In the genomic region with DNA sequence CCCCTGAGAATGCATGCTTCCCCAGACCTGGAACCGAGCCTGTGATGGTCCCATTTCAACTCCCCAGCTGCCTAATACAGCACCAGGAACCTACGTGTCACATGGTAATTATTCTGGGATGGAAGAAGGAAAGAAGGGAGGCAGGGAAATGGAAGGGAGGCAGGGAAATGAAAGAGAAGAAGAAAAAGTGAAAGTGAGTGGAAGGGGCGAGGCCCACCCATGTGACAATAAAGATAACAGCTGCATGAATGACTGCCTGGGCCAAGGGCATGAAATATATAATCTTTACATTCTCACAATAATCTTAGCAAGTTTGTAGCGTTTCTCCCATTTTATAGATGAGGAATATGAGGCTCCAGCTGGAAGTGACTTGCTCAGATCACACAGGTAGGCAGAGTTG, we compare ENCODE assay signal across 29 cellular contexts.
"Had no signal": no experiment of that assay in that cellular context is flagged by ENCODE, and none has a peak within 500 bp of the region (broad histone marks: within the 10 kb centered on the region; RNA-seq: fewer than 3 reads in every experiment).

No MANE protein-coding gene starts in this region.

- H3K27me3 Mint-ChIP-seq: activated CD4-positive, alpha-beta memory T cell treated with anti-CD3 and anti-CD28 coated beads for 36 hours; activated CD8-positive, alpha-beta memory T cell treated with anti-CD3 and anti-CD28 coated beads, Interleukin-2, amount 10 ng/mL, durations not matched to agents 7 days and 5 days; stimulated activated naive CD8-positive, alpha-beta T cell treated with anti-CD3 and anti-CD28 coated beads, Interleukin-15, amount 100 ng/mL, for 72 hours had no signal

- ATAC-seq: activated CD8-positive, alpha-beta memory T cell treated with anti-CD3 and anti-CD28 coated beads, Interleukin-2, amount 10 ng/mL, durations not matched to agents 7 days and 5 days; gastrocnemius medialis; left lung; natural killer cell treated with Interleukin-12 subunit alpha and Interleukin-12 subunit beta and Interleukin-15 and Interleukin-18, amount 100 ng/mL, for 72 hours; SK-N-SH treated with all-trans-retinoic acid at 6 μM for 48 hours; stimulated activated effector memory CD8-positive, alpha-beta T cell treated with anti-CD3 and anti-CD28 coated beads, Interleukin-12 subunit alpha, Interleukin-12 subunit beta, amount 100 ng/mL, for 72 hours; stimulated activated naive CD8-positive, alpha-beta T cell treated with anti-CD3 and anti-CD28 coated beads, Interleukin-15, amount 100 ng/mL, for 72 hours; WTC11 had no signal

- H3K9me3 ChIP-seq: adrenal gland, ascending aorta, esophagus muscularis mucosa, gastrocnemius medialis, left lung, neutrophil, ovary, prostate gland, transverse colon had no signal

- H3K36me3 ChIP-seq: adrenal gland, ascending aorta, brain microvascular endothelial cell, esophagus muscularis mucosa, gastrocnemius medialis, left lung, neutrophil, ovary, prostate gland, transverse colon had no signal

- H3K4me3 Mint-ChIP-seq: activated CD4-positive, alpha-beta memory T cell treated with anti-CD3 and anti-CD28 coated beads for 36 hours; activated CD8-positive, alpha-beta memory T cell treated with anti-CD3 and anti-CD28 coated beads, Interleukin-2, amount 10 ng/mL, durations not matched to agents 7 days and 5 days; stimulated activated effector memory CD8-positive, alpha-beta T cell treated with anti-CD3 and anti-CD28 coated beads, Interleukin-12 subunit alpha, Interleukin-12 subunit beta, amount 100 ng/mL, for 72 hours; stimulated activated naive CD8-positive, alpha-beta T cell treated with anti-CD3 and anti-CD28 coated beads, Interleukin-15, amount 100 ng/mL, for 72 hours; WTC11 had no signal

- H3K4me1 ChIP-seq: adrenal gland, ascending aorta, gastrocnemius medialis, left lung, prostate gland, transverse colon had no signal

- H3K27ac Mint-ChIP-seq: activated CD4-positive, alpha-beta memory T cell treated with anti-CD3 and anti-CD28 coated beads for 36 hours; activated CD8-positive, alpha-beta memory T cell treated with anti-CD3 and anti-CD28 coated beads, Interleukin-2, amount 10 ng/mL, durations not matched to agents 7 days and 5 days; natural killer cell treated with Interleukin-12 subunit alpha and Interleukin-12 subunit beta and Interleukin-15 and Interleukin-18, amount 100 ng/mL, for 72 hours; stimulated activated effector memory CD8-positive, alpha-beta T cell treated with anti-CD3 and anti-CD28 coated beads, Interleukin-12 subunit alpha, Interleukin-12 subunit beta, amount 100 ng/mL, for 72 hours; WTC11 had no signal

- H3K27ac ChIP-seq: adrenal gland, ascending aorta, brain microvascular endothelial cell, esophagus muscularis mucosa, gastrocnemius medialis, left lung, neutrophil, ovary, prostate gland, transverse colon had no signal

- H3K27me3 ChIP-seq: adrenal gland, ascending aorta, brain microvascular endothelial cell, esophagus muscularis mucosa, gastrocnemius medialis, left lung, neutrophil, ovary, transverse colon had no signal

- FAIRE-seq: colon, endothelial cell of umbilical vein, TTC549, urothelium cell line had no signal

- H3K4me3 ChIP-seq: adrenal gland, ascending aorta, esophagus muscularis mucosa, gastrocnemius medialis, left lung, lung, ovary, prostate gland, transverse colon had no signal

- H3K9me3 Mint-ChIP-seq: activated CD4-positive, alpha-beta memory T cell treated with anti-CD3 and anti-CD28 coated beads for 36 hours; natural killer cell treated with Interleukin-12 subunit alpha and Interleukin-12 subunit beta and Interleukin-15 and Interleukin-18, amount 100 ng/mL, for 72 hours; stimulated activated effector memory CD8-positive, alpha-beta T cell treated with anti-CD3 and anti-CD28 coated beads, Interleukin-12 subunit alpha, Interleukin-12 subunit beta, amount 100 ng/mL, for 72 hours; WTC11 had no signal

- DNase-seq: activated CD4-positive, alpha-beta memory T cell treated with anti-CD3 and anti-CD28 coated beads for 36 hours; activated CD4-positive, alpha-beta T cell treated with anti-CD3 and anti-CD28 coated beads for 4 hours; activated CD8-positive, alpha-beta memory T cell treated with anti-CD3 and anti-CD28 coated beads, Interleukin-2, amount 10 ng/mL, durations not matched to agents 7 days and 5 days; activated gamma-delta T cell treated with Interleukin-2 at 50 U/mL for 16 hours; adrenal gland; brain microvascular endothelial cell; central memory CD4-positive, alpha-beta T cell; effector memory CD4-positive, alpha-beta T cell; gastrocnemius medialis; hippocampal formation; kidney glomerular epithelial cell; left lung; ovary; stimulated activated CD4-positive, alpha-beta T cell treated with anti-CD3 and anti-CD28 coated beads, Interleukin-1b, Interleukin-23, amount 100 ng/mL, for 48 hours; stimulated activated naive CD8-positive, alpha-beta T cell treated with anti-CD3 and anti-CD28 coated beads, Interleukin-15, amount 100 ng/mL, for 72 hours; transverse colon had no signal

- H3K36me3 Mint-ChIP-seq: activated CD8-positive, alpha-beta memory T cell treated with anti-CD3 and anti-CD28 coated beads, Interleukin-2, amount 10 ng/mL, durations not matched to agents 7 days and 5 days; natural killer cell treated with Interleukin-12 subunit alpha and Interleukin-12 subunit beta and Interleukin-15 and Interleukin-18, amount 100 ng/mL, for 72 hours; stimulated activated effector memory CD8-positive, alpha-beta T cell treated with anti-CD3 and anti-CD28 coated beads, Interleukin-12 subunit alpha, Interleukin-12 subunit beta, amount 100 ng/mL, for 72 hours; WTC11 had no signal
